6 cellular contexts compared by ENCODE assay signal in the genomic region with DNA sequence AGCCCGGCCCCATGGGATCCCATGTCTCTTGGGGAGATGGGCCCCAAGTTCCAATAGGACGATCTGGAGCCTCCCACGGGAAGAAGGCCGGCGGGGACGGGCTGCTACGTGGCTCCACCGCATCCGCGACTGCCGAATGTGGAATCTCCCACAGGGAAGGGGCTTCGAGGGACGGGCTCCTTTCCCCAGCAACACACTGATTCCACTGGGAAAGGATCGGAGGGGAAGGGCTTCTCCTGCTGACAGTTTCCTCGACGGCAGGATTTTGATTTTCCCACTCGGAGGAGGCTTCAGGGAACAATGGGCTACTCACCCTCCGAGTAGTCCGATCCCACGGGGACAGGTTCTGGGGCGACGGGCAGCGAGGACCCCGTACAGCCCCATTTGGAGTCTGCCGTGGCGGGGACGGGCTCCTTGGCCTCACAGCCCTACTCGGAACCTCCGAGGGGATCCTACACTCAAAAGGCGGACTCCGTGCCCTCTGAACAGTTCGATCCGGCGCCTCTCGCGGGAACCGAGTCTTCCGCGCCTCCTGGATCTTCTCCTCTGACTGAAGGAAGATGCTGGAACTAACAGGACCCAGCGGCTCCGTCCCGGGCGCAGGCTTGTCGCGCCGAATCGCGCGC. TPM values are rescaled to one million over a fixed set of nuclear protein-coding genes. Genes with fewer than 3 reads are reported as not detected.
DNase-seq lines count a peak whose midpoint lies in the region; ATAC-seq and TF ChIP-seq lines count a peak whose summit lies in the region.

No MANE protein-coding gene starts in this region.

- peaks cover 4% of the 10 kb centered on the region; the same call in 2 of the 3 replicates for H3K36me3 Mint-ChIP-seq in GM23338 (ENCODE audit: low read depth)

- no peak overlapping the region for H3K27ac Mint-ChIP-seq in GM23338

- peaks cover 9% of the 10 kb centered on the region for H3K4me1 ChIP-seq in GM23338 (ENCODE audit: insufficient read depth)

- peaks cover 44% of the 10 kb centered on the region for H3K27me3 ChIP-seq in GM23338 (ENCODE audit: insufficient read depth)

- H3K4me3 ChIP-seq in GM23338 (peak overlapping the region; percentile 81), astrocyte of the cerebellum (ENCODE audit: low read depth, low read length) (peak overlapping the region; percentile 4)

- no peaks in the 10 kb centered on the region for H3K79me2 ChIP-seq in GM23338 (replicated peaks; ENCODE audit: insufficient read depth)

- H3K36me3 ChIP-seq in GM23338 (ENCODE audit: insufficient read depth), result no peaks in the 10 kb centered on the region

- ATAC-seq in GM23338 (peak; percentile 1), omental fat pad (ENCODE audit: low FRiP score) (peak; percentile 6)

- H3K27ac ChIP-seq in GM23338 (ENCODE audit: low read depth), result no peak overlapping the region

- peak overlapping the region; percentile 96 for H3K4me2 ChIP-seq in GM23338

- H2AFZ ChIP-seq in GM23338, result peak overlapping the region; percentile 98

- peak overlapping the region; percentile 86 for H3K4me3 Mint-ChIP-seq in GM23338

- no peaks in the 10 kb centered on the region for H3K9me3 Mint-ChIP-seq in GM23338

- H4K20me1 ChIP-seq in GM23338 (replicated peaks; ENCODE audit: insufficient read depth), result no peaks in the 10 kb centered on the region

- H3K27me3 Mint-ChIP-seq in GM23338 (ENCODE audit: insufficient read depth, low read depth, poor library complexity), result peaks cover 49% of the 10 kb centered on the region

- in situ Hi-C loops in astrocyte of the cerebellum (cut with HindIII; ENCODE audit: low sequenced_read_pairs), result no loop called here

- DNase-seq in GM23338 (ENCODE audit: low spot score) (peak; percentile 60), astrocyte of the cerebellum (ENCODE audit: low read depth) (no peak), omental fat pad (ENCODE audit: low spot score) (no peak), NCI-H1694 treated with DMSO at 0.1 percent for 48 hours (lab: John Stamatoyannopoulos, UW) (no peak), OCI-M2 (lab: John Stamatoyannopoulos, UW; ENCODE audit: unreplicated experiment) (no peak)
- DNase-seq in activated CD4-positive, alpha-beta T cell treated with anti-CD3 and anti-CD28 coated beads for 48 hours, result no peak

- H3K9me2 ChIP-seq in GM23338 (ENCODE audit: insufficient read depth), result no peaks in the 10 kb centered on the region

- peaks cover 32% of the 10 kb centered on the region for H3K4me1 Mint-ChIP-seq in GM23338

- TF ChIP-seq CTCF in GM23338 (conservative IDR thresholded peaks at IDR 0.05; ENCODE audit: low read depth in 2 of 2) (no peak), astrocyte of the cerebellum (IDR thresholded peaks at IDR 0.05; ENCODE audit: low read depth, low read length, missing control alignments) (no peak), omental fat pad (IDR thresholded peaks at IDR 0.05) (no peak)

- peaks cover 25% of the 10 kb centered on the region for H3F3A ChIP-seq in GM23338 (replicated peaks; ENCODE audit: low read depth)

TF ChIP-seq in GM23338, 12 proteins besides CTCF, POLR2A, EP300 and RAD21 (continues in another document):
- TF ChIP-seq ZNF331 (CRISPR knock-in tag; IDR thresholded peaks at IDR 0.05; ENCODE audit: low read depth) (no peak), POLR2AphosphoS5 (IDR thresholded peaks at IDR 0.05; ENCODE audit: low read depth) (no peak), NANOG (IDR thresholded peaks at IDR 0.05; ENCODE audit: borderline replicate concordance) (no peak)
- TF ChIP-seq, protein P1, sequence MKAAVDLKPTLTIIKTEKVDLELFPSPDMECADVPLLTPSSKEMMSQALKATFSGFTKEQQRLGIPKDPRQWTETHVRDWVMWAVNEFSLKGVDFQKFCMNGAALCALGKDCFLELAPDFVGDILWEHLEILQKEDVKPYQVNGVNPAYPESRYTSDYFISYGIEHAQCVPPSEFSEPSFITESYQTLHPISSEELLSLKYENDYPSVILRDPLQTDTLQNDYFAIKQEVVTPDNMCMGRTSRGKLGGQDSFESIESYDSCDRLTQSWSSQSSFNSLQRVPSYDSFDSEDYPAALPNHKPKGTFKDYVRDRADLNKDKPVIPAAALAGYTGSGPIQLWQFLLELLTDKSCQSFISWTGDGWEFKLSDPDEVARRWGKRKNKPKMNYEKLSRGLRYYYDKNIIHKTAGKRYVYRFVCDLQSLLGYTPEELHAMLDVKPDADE (IDR thresholded peaks at IDR 0.05), result no peak
- TF ChIP-seq, protein P2, sequence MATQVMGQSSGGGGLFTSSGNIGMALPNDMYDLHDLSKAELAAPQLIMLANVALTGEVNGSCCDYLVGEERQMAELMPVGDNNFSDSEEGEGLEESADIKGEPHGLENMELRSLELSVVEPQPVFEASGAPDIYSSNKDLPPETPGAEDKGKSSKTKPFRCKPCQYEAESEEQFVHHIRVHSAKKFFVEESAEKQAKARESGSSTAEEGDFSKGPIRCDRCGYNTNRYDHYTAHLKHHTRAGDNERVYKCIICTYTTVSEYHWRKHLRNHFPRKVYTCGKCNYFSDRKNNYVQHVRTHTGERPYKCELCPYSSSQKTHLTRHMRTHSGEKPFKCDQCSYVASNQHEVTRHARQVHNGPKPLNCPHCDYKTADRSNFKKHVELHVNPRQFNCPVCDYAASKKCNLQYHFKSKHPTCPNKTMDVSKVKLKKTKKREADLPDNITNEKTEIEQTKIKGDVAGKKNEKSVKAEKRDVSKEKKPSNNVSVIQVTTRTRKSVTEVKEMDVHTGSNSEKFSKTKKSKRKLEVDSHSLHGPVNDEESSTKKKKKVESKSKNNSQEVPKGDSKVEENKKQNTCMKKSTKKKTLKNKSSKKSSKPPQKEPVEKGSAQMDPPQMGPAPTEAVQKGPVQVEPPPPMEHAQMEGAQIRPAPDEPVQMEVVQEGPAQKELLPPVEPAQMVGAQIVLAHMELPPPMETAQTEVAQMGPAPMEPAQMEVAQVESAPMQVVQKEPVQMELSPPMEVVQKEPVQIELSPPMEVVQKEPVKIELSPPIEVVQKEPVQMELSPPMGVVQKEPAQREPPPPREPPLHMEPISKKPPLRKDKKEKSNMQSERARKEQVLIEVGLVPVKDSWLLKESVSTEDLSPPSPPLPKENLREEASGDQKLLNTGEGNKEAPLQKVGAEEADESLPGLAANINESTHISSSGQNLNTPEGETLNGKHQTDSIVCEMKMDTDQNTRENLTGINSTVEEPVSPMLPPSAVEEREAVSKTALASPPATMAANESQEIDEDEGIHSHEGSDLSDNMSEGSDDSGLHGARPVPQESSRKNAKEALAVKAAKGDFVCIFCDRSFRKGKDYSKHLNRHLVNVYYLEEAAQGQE (IDR thresholded peaks at IDR 0.05; ENCODE audit: unreplicated experiment), result no peak

RNA-seq across cellular contexts. Expression of a gene that starts 1.3 kb away (rescaled TPM):
- 2.7 and 3.1 TPM in 2 replicates for total RNA-seq in GM23338 (2014; rRNA removed; shearing (Covaris generic))
- 0.54 and 0.73 TPM in 2 replicates for polyA plus RNA-seq in GM23338 (2016; fragmentation: Nextera tagmentation; extraction: Ambion mirVana)
- 1 to 10 TPM in 2 of 4 donors, under 1 TPM in 2; 0.46 to 2.0 (median 1.2) TPM for total RNA-seq in omental fat pad

RNA-seq across cellular contexts. Expression of a gene that starts 3.9 kb away (rescaled TPM):
- 1.6 TPM in 1 of 2 replicates, not detected in the other for total RNA-seq in GM23338 (2014; rRNA removed; shearing (Covaris generic))
- polyA plus RNA-seq in GM23338 (2016; fragmentation: Nextera tagmentation; extraction: Ambion mirVana), result 0.52 and 0.71 TPM in 2 replicates
- 1 to 10 TPM; 1.1 to 7.0 (median 2.9) TPM for total RNA-seq in omental fat pad

RNA-seq across cellular contexts. Expression of a gene that starts 10.3 kb away (rescaled TPM):
- total RNA-seq in GM23338 (2014; rRNA removed; shearing (Covaris generic)), result 7.1 and 16.0 TPM in 2 replicates
- polyA plus RNA-seq in GM23338 (2016; fragmentation: Nextera tagmentation; extraction: Ambion mirVana), result 20.6 and 22.4 TPM in 2 replicates
- total RNA-seq in omental fat pad, result 1 to 10 TPM; 1.8 to 3.3 (median 2.0) TPM

RNA-seq across cellular contexts. Expression of a gene that starts 10.5 kb away (rescaled TPM):
- total RNA-seq in GM23338 (2014; rRNA removed; shearing (Covaris generic)), result not detected in 2 replicates
- 0.16 and 0.29 TPM in 2 replicates for polyA plus RNA-seq in GM23338 (2016; fragmentation: Nextera tagmentation; extraction: Ambion mirVana)
- total RNA-seq in omental fat pad, result not detected

RNA-seq across cellular contexts. Expression of a gene that starts 45.7 kb away (rescaled TPM):
- 14.2 and 18.9 TPM in 2 replicates for total RNA-seq in GM23338 (2014; rRNA removed; shearing (Covaris generic))
- polyA plus RNA-seq in GM23338 (2016; fragmentation: Nextera tagmentation; extraction: Ambion mirVana), result 13.4 and 15.1 TPM in 2 replicates
- 1 to 10 TPM; 6.1 to 7.4 (median 6.5) TPM for total RNA-seq in omental fat pad
